8 cellular contexts compared by ENCODE assay signal in the genomic region with DNA sequence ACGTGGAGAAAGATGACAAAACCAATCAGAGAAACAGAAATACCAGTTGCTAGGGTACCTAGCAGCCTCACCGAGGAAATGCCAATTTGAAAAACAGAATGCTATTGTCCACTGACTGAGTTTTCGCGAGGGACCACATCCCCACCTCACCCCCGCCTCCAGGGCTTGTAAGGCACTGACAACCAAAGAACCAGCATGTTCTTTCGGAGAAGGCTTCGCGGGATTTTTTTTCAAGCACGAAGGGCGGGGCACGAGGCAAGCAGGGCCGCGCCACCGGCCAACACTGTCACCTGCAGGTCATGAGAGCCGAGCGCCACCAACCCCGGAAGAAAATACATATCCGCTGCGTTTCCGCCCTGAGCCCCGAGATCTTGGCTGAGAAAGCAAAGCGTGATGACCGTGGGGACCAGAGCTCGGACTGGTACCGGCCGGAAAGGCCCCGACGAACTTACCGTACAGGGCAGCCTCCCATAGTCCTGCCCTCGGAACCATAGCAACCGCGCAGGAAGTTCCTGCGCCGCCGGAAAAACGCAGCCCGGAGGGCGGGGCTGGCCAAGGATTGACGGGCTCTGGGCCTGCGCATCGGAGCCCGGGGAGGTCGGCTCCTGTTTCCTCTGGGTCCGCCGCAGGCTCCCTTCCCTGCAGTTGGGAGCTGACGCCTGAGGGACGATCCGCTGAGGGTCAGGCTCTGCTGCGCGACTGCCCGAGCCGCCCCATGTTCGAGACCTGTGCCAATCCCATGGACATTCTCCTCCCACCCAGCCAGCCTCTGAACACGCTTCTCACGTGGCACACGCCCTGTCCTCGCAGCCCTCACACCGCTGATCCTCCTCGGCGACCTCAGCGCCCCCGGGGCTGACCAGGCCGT. TPM values are rescaled to one million over a fixed set of nuclear protein-coding genes. Genes with fewer than 3 reads are reported as not detected.
DNase-seq lines count a peak whose midpoint lies in the region; ATAC-seq and TF ChIP-seq lines count a peak whose summit lies in the region.

No MANE protein-coding gene starts in this region.

- H3K36me3 Mint-ChIP-seq in activated naive CD8-positive, alpha-beta T cell treated with anti-CD3 and anti-CD28 coated beads for 36 hours, result peaks cover 4% of the 10 kb centered on the region
- no peaks in the 10 kb centered on the region for H3K36me3 Mint-ChIP-seq in osteocyte (ENCODE audit: unreplicated experiment)

- peak; percentile 70 for TF ChIP-seq CTCF in GM12872 (IDR thresholded peaks at IDR 0.05; ENCODE audit: insufficient read depth, low read depth, low read length)
- peak; percentile 39 for TF ChIP-seq CTCF in osteocyte (IDR thresholded peaks at IDR 0.05)

- ATAC-seq in HG02642 (IDR thresholded peaks at IDR 0.05; ENCODE audit: poor library complexity, unreplicated experiment), result peak; percentile 96
- peak; percentile 100 for ATAC-seq in SK-N-SH treated with all-trans-retinoic acid at 6 μM for 48 hours
- ATAC-seq in Right ventricle myocardium inferior, result peak; percentile 100

- H3K4me3 ChIP-seq in thymus (ENCODE audit: low read length), result peak overlapping the region; percentile 58

- peak; percentile 94 for DNase-seq in NCI-H1092 treated with DMSO at 0.1 percent for 48 hours (lab: John Stamatoyannopoulos, UW)
- DNase-seq in activated naive CD8-positive, alpha-beta T cell treated with anti-CD3 and anti-CD28 coated beads for 36 hours, result peak; percentile 86
- DNase-seq in Right ventricle myocardium inferior (ENCODE audit: missing footprints), result peak; percentile 92
- peak; percentile 93 for DNase-seq in osteocyte (ENCODE audit: extremely low spot score, unreplicated experiment)

- H3K4me3 Mint-ChIP-seq in activated naive CD8-positive, alpha-beta T cell treated with anti-CD3 and anti-CD28 coated beads for 36 hours, result peak overlapping the region; percentile 88
- peak overlapping the region; percentile 85 for H3K4me3 Mint-ChIP-seq in osteocyte (ENCODE audit: unreplicated experiment)

- under 1% methylated on average over 63 of the region's 63 CpGs for WGBS in thymus

- peak overlapping the region; percentile 88 for H3K27ac ChIP-seq in thymus (ENCODE audit: low read depth)

- H3K4me1 ChIP-seq in thymus (ENCODE audit: control insufficient read depth, insufficient read depth, low read length), result no peaks in the 10 kb centered on the region

- H3K27me3 ChIP-seq in thymus (ENCODE audit: control insufficient read depth, insufficient read depth), result no peaks in the 10 kb centered on the region

- H3K36me3 ChIP-seq in thymus (ENCODE audit: control insufficient read depth, insufficient read depth), result no peaks in the 10 kb centered on the region

- intact Hi-C loops in Right ventricle myocardium inferior (cut with DNase I), result loop anchor here (1.0 to 5.0 kb wide), 2 partner anchors 26 to 556 kb away; a partner anchor contains a TSS

- H3K4me1 Mint-ChIP-seq in activated naive CD8-positive, alpha-beta T cell treated with anti-CD3 and anti-CD28 coated beads for 36 hours, result peaks cover 10% of the 10 kb centered on the region
- peaks cover 8% of the 10 kb centered on the region for H3K4me1 Mint-ChIP-seq in osteocyte (ENCODE audit: unreplicated experiment)

- H3K27me3 Mint-ChIP-seq in activated naive CD8-positive, alpha-beta T cell treated with anti-CD3 and anti-CD28 coated beads for 36 hours, result no peaks in the 10 kb centered on the region
- H3K27me3 Mint-ChIP-seq in osteocyte (ENCODE audit: unreplicated experiment), result peaks cover 10% of the 10 kb centered on the region

- H3K27ac Mint-ChIP-seq in activated naive CD8-positive, alpha-beta T cell treated with anti-CD3 and anti-CD28 coated beads for 36 hours, result peak overlapping the region; percentile 94
- H3K27ac Mint-ChIP-seq in osteocyte (ENCODE audit: unreplicated experiment), result peak overlapping the region; percentile 97

- no peaks in the 10 kb centered on the region for H3K9me3 Mint-ChIP-seq in activated naive CD8-positive, alpha-beta T cell treated with anti-CD3 and anti-CD28 coated beads for 36 hours
- H3K9me3 Mint-ChIP-seq in osteocyte (ENCODE audit: unreplicated experiment), result peaks cover 5% of the 10 kb centered on the region

- H3K9me3 ChIP-seq in thymus (ENCODE audit: control insufficient read depth), result no peaks in the 10 kb centered on the region

TF ChIP-seq in SK-N-SH treated with all-trans-retinoic acid at 6 μM for 48 hours, 23 proteins besides CTCF, POLR2A, EP300 and RAD21:
- TF ChIP-seq ZFP3 (CRISPR knock-in tag; IDR thresholded peaks at IDR 0.05) (no peak), SNAI2 (CRISPR knock-in tag; IDR thresholded peaks at IDR 0.05) (0 out of 2 replicates have a peak, but pooled peaks have one; percentile 43)

RNA-seq across cellular contexts. Expression of a gene that starts 59.2 kb away (rescaled TPM):
- 1 to 10 TPM in 1 of 2 experiments, not detected in 1; 1.5 TPM for total RNA-seq in activated naive CD8-positive, alpha-beta T cell treated with anti-CD3 and anti-CD28 coated beads for 36 hours
- not detected for total RNA-seq in Right ventricle myocardium inferior
- total RNA-seq in osteocyte, result not detected in 2 replicates
- polyA plus RNA-seq in thymus, result 0.32 TPM

Comparison
In these comparisons a context has a peak if more than half of its experiments do, and no peak if none do; other contexts are left out.
1. Peak in every context shown above with its lines: DNase-seq, ATAC-seq, H3K4me3 ChIP-seq and H3K27ac ChIP-seq.